In the genomic region with DNA sequence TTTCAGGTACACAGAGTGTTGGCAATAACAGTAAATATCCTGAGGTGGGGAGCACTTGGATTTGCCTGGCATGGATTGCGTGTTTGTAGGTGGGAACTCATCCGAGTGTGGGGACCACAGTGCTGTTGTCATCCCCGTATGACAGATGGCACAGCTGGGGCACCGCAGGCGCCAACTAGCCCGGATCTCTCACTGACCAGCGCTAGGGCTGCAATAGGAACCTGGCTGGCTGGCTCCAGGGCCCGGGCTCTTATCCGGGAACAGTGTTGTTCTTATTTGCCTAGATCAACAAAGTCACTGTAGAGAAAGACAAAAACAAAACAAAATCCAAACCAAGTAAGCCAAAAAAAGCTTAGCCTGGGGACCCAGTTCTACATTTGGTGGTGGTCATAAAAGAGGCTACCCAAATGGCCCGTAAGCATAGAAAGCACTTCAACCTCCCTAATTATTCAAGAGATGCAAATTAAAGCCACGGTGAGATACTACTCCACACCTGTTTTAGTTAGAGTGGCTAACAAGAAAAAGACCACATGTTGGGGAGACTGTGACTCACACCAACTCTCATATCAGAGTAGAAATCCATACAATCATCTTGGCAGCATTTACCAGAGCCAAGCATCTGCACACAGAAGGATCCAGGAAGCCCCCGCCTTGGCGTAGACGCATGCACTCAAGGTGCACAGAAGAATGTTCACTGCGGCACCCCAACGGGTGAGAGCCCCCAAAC, we compare ENCODE assay signal across 16 cellular contexts. TPM values are rescaled to one million over a fixed set of nuclear protein-coding genes. Genes with fewer than 3 reads are reported as not detected.
A peak's percentile ranks its signal among the peaks of the same experiment; 100 is the strongest.
DNase-seq lines count a peak whose midpoint lies in the region; ATAC-seq and TF ChIP-seq lines count a peak whose summit lies in the region.
"Had no signal": no experiment of that assay in that cellular context is flagged by ENCODE, and none has a peak within 500 bp of the region (broad histone marks: within the 10 kb centered on the region; RNA-seq: fewer than 3 reads in every experiment).

No MANE protein-coding gene starts in this region.

- DNase-seq in activated CD4-positive, alpha-beta T cell treated with anti-CD3 and anti-CD28 coated beads for 36 hours, result peak; percentile 20
- no peak for DNase-seq in activated CD4-positive, alpha-beta T cell treated with anti-CD3 and anti-CD28 coated beads for 1 hour
- DNase-seq in activated CD8-positive, alpha-beta T cell treated with anti-CD3 and anti-CD28 coated beads, Interleukin-2, amount 10 ng/mL, durations not matched to agents 7 days and 5 days, result no peak
- DNase-seq in endothelial cell (ENCODE audit: low spot score) (no peak), NCI-H82 (lab: John Stamatoyannopoulos, UW) (no peak), uterus (no peak)
- DNase-seq: H9, KBM-7, left ventricle myocardium superior, NCI-H1105 treated with DMSO at 0.1 percent for 48 hours, NCI-H446 treated with DMSO at 0.1 percent for 48 hours, PC-3 had no signal

- peaks cover 2 to 12% of the 10 kb centered on the region in 2 donors for H3K4me1 ChIP-seq in uterus

- peak overlapping the region; percentile 66 for H3K27ac Mint-ChIP-seq in activated CD4-positive, alpha-beta T cell treated with anti-CD3 and anti-CD28 coated beads for 36 hours
- peak overlapping the region; percentile 17 for H3K27ac Mint-ChIP-seq in activated CD8-positive, alpha-beta T cell treated with anti-CD3 and anti-CD28 coated beads, Interleukin-2, amount 10 ng/mL, durations not matched to agents 7 days and 5 days
- H3K27ac Mint-ChIP-seq in endothelial cell (ENCODE audit: unreplicated experiment), result peak overlapping the region; percentile 67
- peak overlapping the region; percentile 12 for H3K27ac Mint-ChIP-seq in stimulated activated naive CD8-positive, alpha-beta T cell treated with anti-CD3 and anti-CD28 coated beads, Interleukin-15, Interleukin-2, amounts not matched to agents 100 ng/mL and 50 ng/mL, for 24 hours
- H3K27ac Mint-ChIP-seq: H9 had no signal

- TF ChIP-seq POLR2A in uterus (IDR thresholded peaks at IDR 0.05), result no peak

- no peak overlapping the region for H3K4me3 ChIP-seq in uterus
- H3K4me3 ChIP-seq: coronary artery, skin epidermis had no signal

- H3K27me3 ChIP-seq in uterus, result no peaks in the 10 kb centered on the region

- no peaks in the 10 kb centered on the region for H3K36me3 ChIP-seq in uterus

- POLR2A ChIA-PET in activated CD4-positive, alpha-beta T cell treated with anti-CD3 and anti-CD28 coated beads for 36 hours (lab: Charles Lee), result interaction anchor here (1.4 kb wide), 1 partner anchor 12 kb away, joined by 3 read pairs; no protein-coding TSS in a partner anchor
- POLR2A ChIA-PET in activated CD8-positive, alpha-beta T cell treated with anti-CD3 and anti-CD28 coated beads, Interleukin-2, amount 10 ng/mL, durations not matched to agents 7 days and 5 days (lab: Charles Lee), result interaction anchor here (1.1 kb wide), 1 partner anchor 27 kb away, joined by 4 read pairs; a partner anchor contains a TSS

- H3K27ac ChIP-seq in uterus, result no peak overlapping the region

- no peak overlapping the region for H3K4me3 Mint-ChIP-seq in activated CD4-positive, alpha-beta T cell treated with anti-CD3 and anti-CD28 coated beads for 36 hours
- H3K4me3 Mint-ChIP-seq in activated CD8-positive, alpha-beta T cell treated with anti-CD3 and anti-CD28 coated beads, Interleukin-2, amount 10 ng/mL, durations not matched to agents 7 days and 5 days, result no peak overlapping the region
- no peak overlapping the region for H3K4me3 Mint-ChIP-seq in endothelial cell (ENCODE audit: unreplicated experiment)
- H3K4me3 Mint-ChIP-seq in stimulated activated naive CD8-positive, alpha-beta T cell treated with anti-CD3 and anti-CD28 coated beads, Interleukin-15, Interleukin-2, amounts not matched to agents 100 ng/mL and 50 ng/mL, for 24 hours, result no peak overlapping the region
- H3K4me3 Mint-ChIP-seq: H9 had no signal

- no peak for TF ChIP-seq CTCF in endothelial cell (IDR thresholded peaks at IDR 0.05; ENCODE audit: unreplicated experiment)
- TF ChIP-seq CTCF in uterus (IDR thresholded peaks at IDR 0.05), result no peak

- no peaks in the 10 kb centered on the region for H3K27me3 Mint-ChIP-seq in activated CD4-positive, alpha-beta T cell treated with anti-CD3 and anti-CD28 coated beads for 36 hours
- H3K27me3 Mint-ChIP-seq in activated CD8-positive, alpha-beta T cell treated with anti-CD3 and anti-CD28 coated beads, Interleukin-2, amount 10 ng/mL, durations not matched to agents 7 days and 5 days (ENCODE audit: low read depth), result no peaks in the 10 kb centered on the region
- peaks cover 9% of the 10 kb centered on the region for H3K27me3 Mint-ChIP-seq in endothelial cell (ENCODE audit: unreplicated experiment)
- no peaks in the 10 kb centered on the region for H3K27me3 Mint-ChIP-seq in stimulated activated naive CD8-positive, alpha-beta T cell treated with anti-CD3 and anti-CD28 coated beads, Interleukin-15, Interleukin-2, amounts not matched to agents 100 ng/mL and 50 ng/mL, for 24 hours

- ATAC-seq in activated CD4-positive, alpha-beta T cell treated with anti-CD3 and anti-CD28 coated beads for 36 hours, result peak; percentile 40
- no peak for ATAC-seq in activated CD8-positive, alpha-beta T cell treated with anti-CD3 and anti-CD28 coated beads, Interleukin-2, amount 10 ng/mL, durations not matched to agents 7 days and 5 days
- no peak for ATAC-seq in HG03039 (IDR thresholded peaks at IDR 0.05; ENCODE audit: unreplicated experiment)
- ATAC-seq: left ventricle myocardium superior, PC-3 had no signal

- H3K9me3 Mint-ChIP-seq in activated CD4-positive, alpha-beta T cell treated with anti-CD3 and anti-CD28 coated beads for 36 hours (ENCODE audit: low read depth), result no peaks in the 10 kb centered on the region
- no peaks in the 10 kb centered on the region for H3K9me3 Mint-ChIP-seq in activated CD8-positive, alpha-beta T cell treated with anti-CD3 and anti-CD28 coated beads, Interleukin-2, amount 10 ng/mL, durations not matched to agents 7 days and 5 days (ENCODE audit: insufficient read depth)
- H3K9me3 Mint-ChIP-seq in endothelial cell (ENCODE audit: unreplicated experiment), result no peaks in the 10 kb centered on the region
- H3K9me3 Mint-ChIP-seq in stimulated activated naive CD8-positive, alpha-beta T cell treated with anti-CD3 and anti-CD28 coated beads, Interleukin-15, Interleukin-2, amounts not matched to agents 100 ng/mL and 50 ng/mL, for 24 hours, result no peaks in the 10 kb centered on the region
- H3K9me3 Mint-ChIP-seq: H9 had no signal

- H3K9me3 ChIP-seq in uterus, result no peaks in the 10 kb centered on the region

- CTCF ChIA-PET in activated CD4-positive, alpha-beta T cell treated with anti-CD3 and anti-CD28 coated beads for 36 hours (lab: Charles Lee), result interaction anchor here (0.6 to 2.2 kb wide), 4 partner anchors 8 to 233 kb away, joined by 3 to 7 read pairs (median 4); a partner anchor contains a TSS
- CTCF ChIA-PET in activated CD8-positive, alpha-beta T cell treated with anti-CD3 and anti-CD28 coated beads, Interleukin-2, amount 10 ng/mL, durations not matched to agents 7 days and 5 days (lab: Charles Lee), result interaction anchor here (4.5 kb wide), 1 partner anchor 25 kb away, joined by 93 read pairs; a partner anchor contains a TSS

- peaks cover 76% of the 10 kb centered on the region for H3K4me1 Mint-ChIP-seq in activated CD4-positive, alpha-beta T cell treated with anti-CD3 and anti-CD28 coated beads for 36 hours
- peaks cover 54% of the 10 kb centered on the region for H3K4me1 Mint-ChIP-seq in activated CD8-positive, alpha-beta T cell treated with anti-CD3 and anti-CD28 coated beads, Interleukin-2, amount 10 ng/mL, durations not matched to agents 7 days and 5 days (ENCODE audit: low read depth)
- peaks cover 43% of the 10 kb centered on the region for H3K4me1 Mint-ChIP-seq in endothelial cell (ENCODE audit: unreplicated experiment)
- peaks cover 67% of the 10 kb centered on the region for H3K4me1 Mint-ChIP-seq in stimulated activated naive CD8-positive, alpha-beta T cell treated with anti-CD3 and anti-CD28 coated beads, Interleukin-15, Interleukin-2, amounts not matched to agents 100 ng/mL and 50 ng/mL, for 24 hours (ENCODE audit: low read depth)

- peaks cover 39% of the 10 kb centered on the region for H3K36me3 Mint-ChIP-seq in activated CD4-positive, alpha-beta T cell treated with anti-CD3 and anti-CD28 coated beads for 36 hours (ENCODE audit: low read depth)
- H3K36me3 Mint-ChIP-seq in activated CD8-positive, alpha-beta T cell treated with anti-CD3 and anti-CD28 coated beads, Interleukin-2, amount 10 ng/mL, durations not matched to agents 7 days and 5 days (ENCODE audit: low read depth), result peaks cover 17% of the 10 kb centered on the region
- peaks cover 11% of the 10 kb centered on the region for H3K36me3 Mint-ChIP-seq in endothelial cell (ENCODE audit: low read depth, unreplicated experiment)
- peaks cover 13% of the 10 kb centered on the region for H3K36me3 Mint-ChIP-seq in stimulated activated naive CD8-positive, alpha-beta T cell treated with anti-CD3 and anti-CD28 coated beads, Interleukin-15, Interleukin-2, amounts not matched to agents 100 ng/mL and 50 ng/mL, for 24 hours (ENCODE audit: low read depth)

- intact Hi-C loops in activated CD4-positive, alpha-beta T cell treated with anti-CD3 and anti-CD28 coated beads for 36 hours (cut with DNase I, micrococcal nuclease), result no loop called here
- intact Hi-C loops in uterus (cut with DNase I; ENCODE audit: low total_unique reads), result no loop called here

RNA-seq across cellular contexts. Expression of a gene that starts 27.2 kb away (rescaled TPM):
- 100 to 1,000 TPM; 133 to 183 TPM for total RNA-seq in activated CD4-positive, alpha-beta T cell treated with anti-CD3 and anti-CD28 coated beads for 36 hours
- total RNA-seq in activated CD8-positive, alpha-beta T cell treated with anti-CD3 and anti-CD28 coated beads, Interleukin-2, amount 10 ng/mL, durations not matched to agents 7 days and 5 days, result 10 to 100 TPM; 93.0 to 97.3 TPM
- 32.3 TPM for total RNA-seq in endothelial cell (ENCODE audit: unreplicated experiment)
- 10 to 100 TPM in 3 of 4 donors, 1 to 10 TPM in 1; 7.4 to 54.5 (median 14.7) TPM for total RNA-seq in uterus

Comparison
In these comparisons a context has a peak if more than half of its experiments do, and no peak if none do; other contexts are left out.
1. H3K27ac Mint-ChIP-seq: peak in every context shown above with its lines; median percentile 67 in endothelial cell; 66 in activated CD4-positive, alpha-beta T cell treated with anti-CD3 and anti-CD28 coated beads for 36 hours; 17 in activated CD8-positive, alpha-beta T cell treated with anti-CD3 and anti-CD28 coated beads, Interleukin-2, amount 10 ng/mL, durations not matched to agents 7 days and 5 days; 12 in stimulated activated naive CD8-positive, alpha-beta T cell treated with anti-CD3 and anti-CD28 coated beads, Interleukin-15, Interleukin-2, amounts not matched to agents 100 ng/mL and 50 ng/mL, for 24 hours.